16 cellular contexts compared by ENCODE assay signal in the genomic region with DNA sequence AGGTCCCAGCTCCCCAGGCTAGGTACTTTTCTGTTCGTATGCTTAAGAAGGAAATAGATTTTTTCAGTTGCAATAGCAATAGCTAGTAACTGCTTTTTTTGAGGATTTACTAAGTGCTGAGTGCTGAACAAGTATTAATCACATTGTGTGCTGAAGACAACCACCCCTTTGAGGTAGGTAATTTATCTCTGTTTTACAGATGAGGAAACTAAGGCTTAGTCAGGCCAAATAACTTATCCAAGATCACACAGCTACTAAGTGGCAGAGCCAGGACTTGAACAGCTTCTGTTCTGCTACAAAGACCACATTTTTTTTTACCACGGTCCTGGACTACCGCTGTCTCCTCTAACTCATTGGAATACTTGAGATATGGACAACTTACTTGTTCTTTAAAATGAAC. TPM values are rescaled to one million over a fixed set of nuclear protein-coding genes. Genes with fewer than 3 reads are reported as not detected.
"Had no signal": no experiment of that assay in that cellular context is flagged by ENCODE, and none has a peak within 500 bp of the region (broad histone marks: within the 10 kb centered on the region; RNA-seq: fewer than 3 reads in every experiment).

No MANE protein-coding gene starts in this region.

- H3K4me3 ChIP-seq: ascending aorta, colonic mucosa, gastroesophageal sphincter, tibial nerve had no signal

- DNase-seq: activated CD4-positive, alpha-beta T cell treated with anti-CD3 and anti-CD28 coated beads, Interleukin-2, amount 50 U/mL, for 4 hours; activated naive CD4-positive, alpha-beta T cell treated with anti-CD3 and anti-CD28 coated beads, Interleukin-2, amount 10 ng/mL, durations not matched to agents 7 days and 5 days; colonic mucosa; effector CD4-positive, alpha-beta T cell; retina; SHP77; stimulated activated CD4-positive, alpha-beta T cell treated with anti-CD3 and anti-CD28 coated beads, Interleukin-15, amount 100 ng/mL, for 24 hours; stimulated activated CD4-positive, alpha-beta T cell treated with anti-CD3 and anti-CD28 coated beads, Interleukin-4, amount 100 ng/mL, for 4 hours had no signal

- H3K27ac Mint-ChIP-seq: activated naive CD4-positive, alpha-beta T cell treated with anti-CD3 and anti-CD28 coated beads, Interleukin-2, amount 10 ng/mL, durations not matched to agents 7 days and 5 days had no signal

- H3K9me3 Mint-ChIP-seq: activated naive CD4-positive, alpha-beta T cell treated with anti-CD3 and anti-CD28 coated beads, Interleukin-2, amount 10 ng/mL, durations not matched to agents 7 days and 5 days; activated T-helper 1 cell treated with anti-CD3 and anti-CD28 coated beads, Interleukin-12 subunit alpha, Interleukin-12 subunit beta, Interleukin-2, Interleukin-4 antibody, amounts not matched to agents 30 ng/mL and 10 ng/mL and 1 ng/mL, durations not matched to agents 14 hours and 24 hours and 36 hours had no signal

- H3K27ac ChIP-seq: ascending aorta, colonic mucosa, gastroesophageal sphincter, tibial nerve had no signal

- H3K4me1 Mint-ChIP-seq: activated naive CD4-positive, alpha-beta T cell treated with anti-CD3 and anti-CD28 coated beads, Interleukin-2, amount 10 ng/mL, durations not matched to agents 7 days and 5 days had no signal

- H3K27me3 Mint-ChIP-seq: activated naive CD4-positive, alpha-beta T cell treated with anti-CD3 and anti-CD28 coated beads, Interleukin-2, amount 10 ng/mL, durations not matched to agents 7 days and 5 days had no signal

- H3K4me3 Mint-ChIP-seq: activated naive CD4-positive, alpha-beta T cell treated with anti-CD3 and anti-CD28 coated beads, Interleukin-2, amount 10 ng/mL, durations not matched to agents 7 days and 5 days; activated T-helper 1 cell treated with anti-CD3 and anti-CD28 coated beads, Interleukin-12 subunit alpha, Interleukin-12 subunit beta, Interleukin-2, Interleukin-4 antibody, amounts not matched to agents 30 ng/mL and 10 ng/mL and 1 ng/mL, durations not matched to agents 14 hours and 24 hours and 36 hours had no signal

- H3K4me1 ChIP-seq: ascending aorta, colonic mucosa had no signal

- H3K9me3 ChIP-seq: ascending aorta, colonic mucosa, gastroesophageal sphincter, tibial nerve had no signal

- ATAC-seq: gastroesophageal sphincter, SK-N-SH treated with all-trans-retinoic acid at 6 μM for 48 hours had no signal

RNA-seq across cellular contexts. Expression of gene LRRN4, which starts 39.8 kb away (rescaled TPM):
- total RNA-seq: activated T-helper 1 cell treated with anti-CD3 and anti-CD28 coated beads, Interleukin-12 subunit alpha, Interleukin-12 subunit beta, Interleukin-2, Interleukin-4 antibody, amounts not matched to agents 30 ng/mL and 10 ng/mL and 1 ng/mL, durations not matched to agents 14 hours and 24 hours and 36 hours; ascending aorta; colonic mucosa; gastroesophageal sphincter; lower leg skin; myocyte; T-helper 1 cell treated with Interleukin-12 subunit alpha and Interleukin-12 subunit beta and Interleukin-4 antibody, amounts not matched to agents 30 ng/mL and 1 ng/mL, for 36 hours; tibial nerve had no signal
